Comparison of ENCODE assay signal across 17 cellular contexts in genomic region chr1:21586222-21586621, GRCh38.
DNase-seq lines count a peak whose midpoint lies in the region; ATAC-seq, FAIRE-seq and TF ChIP-seq lines count a peak whose summit lies in the region.
"Had no signal": no experiment of that assay in that cellular context is flagged by ENCODE, and none has a peak within 500 bp of the region (broad histone marks: within the 10 kb centered on the region; RNA-seq: fewer than 3 reads in every experiment).

No MANE protein-coding gene starts in this region.

- no TSS peak for BruUV-seq in K562 (replicated peaks; lab: Mats Ljungman, UMichigan)

- peak overlapping the region in 8 of 11 experiments; percentile 6 to 79 (median 48); a peak in 11 of 22 replicates for H3K4me2 ChIP-seq in BLaER1 treated with 17β-estradiol and CSF1 and Interleukin-3, amounts not matched to agents 10 nM and 100 nM
- H3K4me2 ChIP-seq in K562 (ENCODE audit: insufficient read depth, low read length) = no peak overlapping the region

- no peaks in the 10 kb centered on the region for H3K9me3 Mint-ChIP-seq in HFFc6
- H3K9me3 Mint-ChIP-seq in nephron = no peaks in the 10 kb centered on the region
- H3K9me3 Mint-ChIP-seq: stimulated activated memory B cell treated with anti-CD40 and anti-IgM and Interleukin-4, amounts not matched to agents 10 μg/mL and 1 μg/mL and 100 μg/mL, for 72 hours had no signal

- no peak for TF ChIP-seq EP300 in K562 (IDR thresholded peaks at IDR 0.05; ENCODE audit: low read length)

- H3K9ac ChIP-seq in BLaER1 treated with 17β-estradiol and CSF1 and Interleukin-3, amounts not matched to agents 10 nM and 100 nM = peak overlapping the region in 3 of 11 experiments; percentile 12 to 37 (median 19); a peak in 2 of 22 replicates
- peak overlapping the region in 1 of 2 experiments; percentile 50; a peak in 2 of 4 replicates for H3K9ac ChIP-seq in K562 (ENCODE audit: insufficient read depth in 1 of 2, low read depth in 2 of 2, low read length in 2 of 2)

- H3K27ac ChIP-seq in BLaER1 treated with 17β-estradiol and CSF1 and Interleukin-3, amounts not matched to agents 10 nM and 100 nM = peak overlapping the region in 2 of 11 experiments; percentile 23 to 54; a peak in 3 of 22 replicates
- H3K27ac ChIP-seq in K562 (ENCODE audit: extremely low read depth, low read depth, low read length) = no peak overlapping the region
- H3K27ac ChIP-seq: foreskin keratinocyte, right atrium auricular region had no signal

- H3K27me3 Mint-ChIP-seq in HFFc6 (ENCODE audit: insufficient read depth) (peaks cover 30% of the 10 kb centered on the region), nephron (ENCODE audit: low read depth) (peaks cover 47% of the 10 kb centered on the region)

- ATAC-seq in K562 = no peak
- no peak for ATAC-seq in GM19467 (IDR thresholded peaks at IDR 0.05; ENCODE audit: unreplicated experiment)
- no peak for ATAC-seq in HG02973 (IDR thresholded peaks at IDR 0.05; ENCODE audit: unreplicated experiment)
- ATAC-seq: activated CD4-positive, alpha-beta T cell treated with anti-CD3 and anti-CD28 coated beads for 36 hours; stimulated activated memory B cell treated with anti-CD40 and anti-IgM and Interleukin-4, amounts not matched to agents 10 μg/mL and 1 μg/mL and 100 μg/mL, for 72 hours had no signal

- no peak for TF ChIP-seq POLR2A in K562 (conservative IDR thresholded peaks at IDR 0.05)

- peak overlapping the region; percentile 5; the same call in 1 of the 2 replicates for H2AFZ ChIP-seq in K562 (ENCODE audit: low read depth, low read length)

- in situ Hi-C loops in K562 (cut with MboI) = loop anchor here (5.0 kb wide), 1 partner anchor 74 kb away; no protein-coding TSS in a partner anchor

- H3K9me3 ChIP-seq in BLaER1 treated with 17β-estradiol and CSF1 and Interleukin-3, amounts not matched to agents 10 nM and 100 nM (replicated peaks in 1 of 11) = no peaks in the 10 kb centered on the region
- H3K9me3 ChIP-seq in K562 (replicated peaks; ENCODE audit: control insufficient read depth, insufficient read depth, low read depth, low read length) = no peaks in the 10 kb centered on the region
- H3K9me3 ChIP-seq: MG63, mucosa of descending colon, right atrium auricular region had no signal

- TF ChIP-seq RAD21 in K562 (CRISPR knock-in tag; conservative IDR thresholded peaks at IDR 0.05 in 1 of 2, IDR thresholded peaks at IDR 0.05 in 1 of 2) = no peak

- H3K27ac Mint-ChIP-seq in HFFc6 (peak overlapping the region; percentile 60; the same call in 1 of the 2 replicates), nephron (peak overlapping the region in 2 of 3 experiments; percentile 48 to 84)
- H3K27ac Mint-ChIP-seq: activated CD4-positive, alpha-beta T cell treated with anti-CD3 and anti-CD28 coated beads for 36 hours; activated naive CD8-positive, alpha-beta T cell; stimulated activated memory B cell treated with anti-CD40 and anti-IgM and Interleukin-4, amounts not matched to agents 10 μg/mL and 1 μg/mL and 100 μg/mL, for 72 hours had no signal

- CTCF ChIA-PET in K562 (lab: Yijun Ruan, JAX; ENCODE audit: low intra/inter-chr PET ratio) = no interaction called here

- H3K4me1 Mint-ChIP-seq in HFFc6 (ENCODE audit: low read depth) (peaks cover 16% of the 10 kb centered on the region), nephron (peaks cover 23% of the 10 kb centered on the region)

- FAIRE-seq in K562 (lab: Jason Lieb, UNC) = no peak
- FAIRE-seq: TTC549 had no signal

- H3K36me3 Mint-ChIP-seq in HFFc6 (ENCODE audit: low read depth) (no peaks in the 10 kb centered on the region), nephron (ENCODE audit: low read depth) (no peaks in the 10 kb centered on the region)
- H3K36me3 Mint-ChIP-seq: activated naive CD8-positive, alpha-beta T cell; stimulated activated memory B cell treated with anti-CD40 and anti-IgM and Interleukin-4, amounts not matched to agents 10 μg/mL and 1 μg/mL and 100 μg/mL, for 72 hours had no signal

- H3K4me3 Mint-ChIP-seq in HFFc6 (peak overlapping the region; percentile 60; the same call in 1 of the 2 replicates), nephron (no peak overlapping the region)
- H3K4me3 Mint-ChIP-seq: activated CD4-positive, alpha-beta T cell treated with anti-CD3 and anti-CD28 coated beads for 36 hours; activated naive CD8-positive, alpha-beta T cell; stimulated activated memory B cell treated with anti-CD40 and anti-IgM and Interleukin-4, amounts not matched to agents 10 μg/mL and 1 μg/mL and 100 μg/mL, for 72 hours had no signal

- H4K20me1 ChIP-seq in BLaER1 treated with 17β-estradiol and CSF1 and Interleukin-3, amounts not matched to agents 10 nM and 100 nM = peaks cover 0 to 7% (median 0%) of the 10 kb centered on the region in 11 experiments; a peak in 3 of 22 replicates
- H4K20me1 ChIP-seq in K562 (replicated peaks; ENCODE audit: control insufficient read depth, insufficient read depth, low read length) = no peaks in the 10 kb centered on the region; the same call in 1 of the 2 replicates

- peaks cover 0 to 77% (median 45%) of the 10 kb centered on the region in 10 experiments; a peak in 18 of 20 replicates for H3K4me1 ChIP-seq in BLaER1 treated with 17β-estradiol and CSF1 and Interleukin-3, amounts not matched to agents 10 nM and 100 nM
- peaks cover 21 to 36% of the 10 kb centered on the region in 2 experiments; a peak in 4 of 5 replicates for H3K4me1 ChIP-seq in K562 (replicated peaks in 1 of 2; ENCODE audit: control insufficient read depth in 2 of 2, insufficient read depth in 2 of 2, low read length in 2 of 2)
- H3K4me1 ChIP-seq: foreskin keratinocyte had no signal

- H3K79me2 ChIP-seq in K562 (ENCODE audit: control insufficient read depth, insufficient read depth, low read length) = no peaks in the 10 kb centered on the region

- no peak for DNase-seq in HFFc6
- DNase-seq in K562 (ENCODE audit: extremely low read depth in 1 of 4, low spot score in 3 of 4) = no peak
- no peak for DNase-seq in NCI-H146 (lab: John Stamatoyannopoulos, UW)
- no peak for DNase-seq in Ammon's horn (ENCODE audit: low spot score)
- DNase-seq: activated CD4-positive, alpha-beta T cell treated with anti-CD3 and anti-CD28 coated beads for 36 hours; NCI-H1436 treated with DMSO at 0.1 percent for 48 hours had no signal

- no peak overlapping the region for H3K4me3 ChIP-seq in BLaER1 treated with 17β-estradiol and CSF1 and Interleukin-3, amounts not matched to agents 10 nM and 100 nM
- no peak overlapping the region for H3K4me3 ChIP-seq in K562
- H3K4me3 ChIP-seq: MG63, mucosa of descending colon, right atrium auricular region had no signal

- intact Hi-C loops in K562 (cut with micrococcal nuclease) = no loop called here

- POLR2A ChIA-PET in K562 (lab: Yijun Ruan, JAX) = interaction anchor here (1.7 kb wide), 1 partner anchor 10 kb away, joined by 4 read pairs; no protein-coding TSS in a partner anchor

- TF ChIP-seq CTCF in HFFc6 (IDR thresholded peaks at IDR 0.05) (no peak), K562 (IDR thresholded peaks at IDR 0.05 in 2 of 3, conservative IDR thresholded peaks at IDR 0.05 in 1 of 3; ENCODE audit: insufficient read depth in 2 of 3, low read depth in 1 of 3, low read length in 3 of 3) (no peak), nephron (IDR thresholded peaks at IDR 0.05; ENCODE audit: unreplicated experiment in 3 of 3) (no peak)

- H3K36me3 ChIP-seq in BLaER1 treated with 17β-estradiol and CSF1 and Interleukin-3, amounts not matched to agents 10 nM and 100 nM = no peaks in the 10 kb centered on the region
- no peaks in the 10 kb centered on the region for H3K36me3 ChIP-seq in K562 (ENCODE audit: control insufficient read depth, insufficient read depth, low read length)
- H3K36me3 ChIP-seq: MG63, right atrium auricular region had no signal

- H3K27me3 ChIP-seq in BLaER1 treated with 17β-estradiol and CSF1 and Interleukin-3, amounts not matched to agents 10 nM and 100 nM = peaks cover 0 to 7% (median 0%) of the 10 kb centered on the region in 11 experiments; a peak in 1 of 22 replicates
- H3K27me3 ChIP-seq in K562 (ENCODE audit: control insufficient read depth in 2 of 2, insufficient read depth in 2 of 2, low read length in 2 of 2) = peaks cover 10 to 31% of the 10 kb centered on the region in 2 experiments
- H3K27me3 ChIP-seq: MG63, right atrium auricular region had no signal

- no peaks in the 10 kb centered on the region for H3K9me1 ChIP-seq in K562 (ENCODE audit: control insufficient read depth, insufficient read depth, low read length)

- 29% methylated on average over 12 of the region's 12 CpGs for WGBS in K562 (ENCODE audit: insufficient coverage, low coverage, missing lambda C conversion rate)

TF ChIP-seq in K562, 482 proteins besides CTCF, POLR2A, EP300 and RAD21 (continues in another document):
- TF ChIP-seq CBFA2T3 (IDR thresholded peaks at IDR 0.05) (no peak), ZBTB34 (CRISPR knock-in tag; IDR thresholded peaks at IDR 0.05) (no peak), ZNF561 (CRISPR knock-in tag; conservative IDR thresholded peaks at IDR 0.05) (no peak), ZNF311 (CRISPR knock-in tag; IDR thresholded peaks at IDR 0.05) (no peak), KLF1 (tag; IDR thresholded peaks at IDR 0.05) (no peak), ZNF699 (CRISPR knock-in tag; IDR thresholded peaks at IDR 0.05; ENCODE audit: insufficient replicate concordance) (no peak), ZNF764 (CRISPR knock-in tag; IDR thresholded peaks at IDR 0.05; ENCODE audit: low read depth) (no peak)
